ENCODE assay signal across 8 cellular contexts in the genomic region with DNA sequence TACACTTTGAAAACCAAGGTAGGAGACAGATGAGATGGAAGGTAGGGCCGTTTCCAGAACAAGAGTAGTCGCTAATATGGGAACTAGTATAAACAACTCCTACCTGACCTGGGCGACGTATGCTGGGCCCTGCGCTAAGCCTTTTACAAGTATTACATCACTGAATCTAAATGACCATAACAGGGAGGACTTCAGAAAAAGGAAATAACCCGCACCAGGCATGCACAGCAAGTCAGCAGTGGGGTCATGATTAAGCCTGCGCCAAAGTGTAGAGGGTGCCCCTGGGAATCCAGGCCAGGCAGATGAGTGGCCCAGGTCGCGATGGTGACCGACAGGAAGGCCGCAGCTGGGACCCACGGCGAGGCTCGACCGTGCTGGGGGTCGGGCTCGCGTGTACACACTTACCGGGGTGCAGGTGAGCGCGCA. TPM values are rescaled to one million over a fixed set of nuclear protein-coding genes. Genes with fewer than 3 reads are reported as not detected.
DNase-seq lines count a peak whose midpoint lies in the region; TF ChIP-seq lines count a peak whose summit lies in the region.

No MANE protein-coding gene starts in this region.

- TF ChIP-seq CTCF in transverse colon (IDR thresholded peaks at IDR 0.05) = no peak

- no peak for DNase-seq in adipocyte (ENCODE audit: low read depth)
- no peak for DNase-seq in transverse colon
- DNase-seq in NCI-H2107 treated with DMSO at 0.1 percent for 48 hours (lab: John Stamatoyannopoulos, UW; ENCODE audit: unreplicated experiment) = no peak
- no peak for DNase-seq in RPMI8226
- DNase-seq in epidermal melanocyte (ENCODE audit: insufficient read length, low spot score) = no peak

- H3K27me3 ChIP-seq in HUES6 (ENCODE audit: control insufficient read depth, insufficient read depth, low read length) (no peaks in the 10 kb centered on the region), adipocyte (replicated peaks; ENCODE audit: control insufficient read depth, insufficient read depth, low read length) (no peaks in the 10 kb centered on the region), layer of hippocampus (ENCODE audit: control insufficient read depth, insufficient read depth, low read length) (no peaks in the 10 kb centered on the region), transverse colon (no peaks in the 10 kb centered on the region)

- intact Hi-C loops in transverse colon (cut with DNase I; ENCODE audit: low total_unique reads) = no loop called here

- H3K36me3 ChIP-seq in ES-I3 (ENCODE audit: insufficient read depth, low read length) (peaks cover 12% of the 10 kb centered on the region), HUES6 (ENCODE audit: control insufficient read depth, insufficient read depth, low read length) (peaks cover 32% of the 10 kb centered on the region), adipocyte (ENCODE audit: control insufficient read depth, insufficient read depth, low read length, severe bottlenecking) (peaks cover 18% of the 10 kb centered on the region), transverse colon (peaks cover 0 to 15% (median 7%) of the 10 kb centered on the region in 4 donors)

- WGBS in transverse colon (ENCODE audit: low coverage in 1 of 2), 2 donors = 4 to 8% methylated on average over 2 to 7 of the region's 21 CpGs

- peak overlapping the region; percentile 64; the same call in 1 of the 2 replicates for H3K27ac ChIP-seq in HUES6 (ENCODE audit: low read depth, low read length)
- peak overlapping the region; percentile 82 for H3K27ac ChIP-seq in layer of hippocampus (ENCODE audit: low read depth, low read length)
- H3K27ac ChIP-seq in transverse colon = peak overlapping the region; percentile 86 to 98 (median 90)

- H3K9ac ChIP-seq in ES-I3 (ENCODE audit: low read depth, low read length) (peak overlapping the region; percentile 88), HUES6 (ENCODE audit: low read length) (peak overlapping the region; percentile 95), adipocyte (ENCODE audit: low read length) (peak overlapping the region; percentile 99)

- no peaks in the 10 kb centered on the region for H3K9me3 ChIP-seq in ES-I3 (ENCODE audit: control insufficient read depth, insufficient read depth, low read length)
- H3K9me3 ChIP-seq in HUES6 (ENCODE audit: control insufficient read depth, insufficient read depth, low read depth, low read length) = no peaks in the 10 kb centered on the region
- H3K9me3 ChIP-seq in adipocyte (ENCODE audit: control insufficient read depth, low read length) = no peaks in the 10 kb centered on the region
- no peaks in the 10 kb centered on the region for H3K9me3 ChIP-seq in transverse colon

- peak overlapping the region; percentile 92 for H3K4me3 ChIP-seq in HUES6 (ENCODE audit: low read depth, low read length)
- H3K4me3 ChIP-seq in adipocyte (ENCODE audit: low read length) = peak overlapping the region; percentile 94
- H3K4me3 ChIP-seq in transverse colon = peak overlapping the region; percentile 34 to 94 (median 80)

- in situ Hi-C loops in transverse colon (cut with MboI; ENCODE audit: low pct_ligation_motif_present in 1 of 4, low pct_unique_long_range_greater_than_20kb in 1 of 4, low sequenced_read_pairs in 3 of 4) = no loop called here

- H3K4me1 ChIP-seq in ES-I3 (ENCODE audit: insufficient read depth, low read length) (peaks cover 12% of the 10 kb centered on the region; the same call in 1 of the 2 replicates), HUES6 (ENCODE audit: control insufficient read depth, insufficient read depth, low read length) (peaks cover 12% of the 10 kb centered on the region), adipocyte (ENCODE audit: control insufficient read depth, insufficient read depth, low read length) (peaks cover 18% of the 10 kb centered on the region), transverse colon (peaks cover 7 to 24% (median 12%) of the 10 kb centered on the region in 4 donors)

- TF ChIP-seq POLR2A in transverse colon (IDR thresholded peaks at IDR 0.05) = no peak

- TF ChIP-seq EP300 in transverse colon (IDR thresholded peaks at IDR 0.05; ENCODE audit: low read depth) = no peak

RNA-seq across cellular contexts. Expression of a gene that starts 0.6 kb away (rescaled TPM):
- 100 to 1,000 TPM; 112 to 929 (median 402) TPM for total RNA-seq in transverse colon

RNA-seq across cellular contexts. Expression of a gene that starts 5.8 kb away (rescaled TPM):
- total RNA-seq in transverse colon = 10 to 100 TPM in 3 of 4 donors, 1 to 10 TPM in 1; 6.8 to 16.8 (median 11.1) TPM

RNA-seq across cellular contexts. Expression of a gene that starts 19.4 kb away (rescaled TPM):
- 10 to 100 TPM; 17.3 to 84.9 (median 27.2) TPM for total RNA-seq in transverse colon

RNA-seq across cellular contexts. Expression of a gene that starts 34.9 kb away (rescaled TPM):
- total RNA-seq in transverse colon = 10 to 100 TPM; 19.2 to 52.5 (median 32.6) TPM

RNA-seq across cellular contexts. Expression of a gene that starts 44.4 kb away (rescaled TPM):
- total RNA-seq in transverse colon = 10 to 100 TPM in 1 of 4 donors, 1 to 10 TPM in 3; 1.9 to 11.9 (median 5.1) TPM
